ENCODE assay signal across 14 cellular contexts in genomic region chr1:58971629-58972140, GRCh38.
DNase-seq lines count a peak whose midpoint lies in the region; ATAC-seq, FAIRE-seq and TF ChIP-seq lines count a peak whose summit lies in the region.
"Had no signal": no experiment of that assay in that cellular context is flagged by ENCODE, and none has a peak within 500 bp of the region (broad histone marks: within the 10 kb centered on the region; RNA-seq: fewer than 3 reads in every experiment).

No MANE protein-coding gene starts in this region.

- CTCF ChIA-PET in A549 (lab: Yijun Ruan, JAX) (no interaction called here), RWPE1 (lab: Yijun Ruan, JAX) (interaction anchor here (0.6 kb wide), 1 partner anchor 83 kb away, joined by 3 read pairs; no protein-coding TSS in a partner anchor)

- H3K27ac ChIP-seq in A549 (0 out of 6 replicates have a peak overlapping the region, but pooled peaks of 1 of the 2 experiments have one; percentile 41), RWPE1 (peak overlapping the region; percentile 53)

- no peak for TF ChIP-seq EP300 in A549 (IDR thresholded peaks at IDR 0.05)

- intact Hi-C loops in Right ventricle myocardium inferior (cut with DNase I) = loop anchor here (2.0 to 5.0 kb wide), 2 partner anchors 46 to 187 kb away; partner anchors contain the start of gene JUN

- DNase-seq in A549 (ENCODE audit: low read depth in 1 of 2, low spot score in 1 of 2) (peak in 1 of 2 experiments; percentile 19), RWPE1 (ENCODE audit: low spot score) (no peak), Right ventricle myocardium inferior (ENCODE audit: missing footprints) (no peak), myocyte (ENCODE audit: low read depth) (peak; percentile 76), MV-4-11 (lab: John Stamatoyannopoulos, UW) (no peak), COLO668 (lab: John Stamatoyannopoulos, UW; ENCODE audit: unreplicated experiment) (no peak), NCI-H2107 (lab: John Stamatoyannopoulos, UW) (no peak)
- DNase-seq: activated gamma-delta T cell; central memory CD4-positive, alpha-beta T cell; MG63; stimulated activated CD4-positive, alpha-beta T cell treated with anti-CD3 and anti-CD28 coated beads, Interleukin-12 subunit alpha, Interleukin-12 subunit beta, amount 100 ng/mL, for 4 hours had no signal

- no peak for TF ChIP-seq CTCF in A549 (IDR thresholded peaks at IDR 0.05)
- TF ChIP-seq CTCF in RWPE1 (conservative IDR thresholded peaks at IDR 0.05; ENCODE audit: low read depth) = no peak

- H3K4me3 ChIP-seq in A549 = no peak overlapping the region
- H3K4me3 ChIP-seq: GM12878, MG63 had no signal

- POLR2A ChIA-PET in A549 (lab: Yijun Ruan, JAX) (no interaction called here), RWPE1 (lab: Yijun Ruan, JAX; ENCODE audit: low non-redundant PET) (interaction anchor here (0.6 kb wide), 1 partner anchor 46 kb away, joined by 5 read pairs; no protein-coding TSS in a partner anchor)

- no peak for TF ChIP-seq POLR2A in A549 (IDR thresholded peaks at IDR 0.05; ENCODE audit: low read length)

- ATAC-seq in A549 (peak; percentile 25 to 34; a peak in 1 of 6 replicates), Right ventricle myocardium inferior (peak; percentile 65), GM19351 (IDR thresholded peaks at IDR 0.05; ENCODE audit: unreplicated experiment) (no peak)
- ATAC-seq: GM12878; natural killer cell treated with Interleukin-12 subunit alpha and Interleukin-12 subunit beta and Interleukin-15 and Interleukin-18, amount 100 ng/mL, for 72 hours had no signal

- 49% methylated on average over 4 of the region's 4 CpGs for WGBS in A549 (ENCODE audit: missing lambda C conversion rate)

- peaks cover 8% of the 10 kb centered on the region; the same call in 2 of the 3 replicates for H3K4me1 ChIP-seq in A549

- FAIRE-seq in A549 (lab: Jason Lieb, UNC) = no peak
- FAIRE-seq: GM12878 had no signal

- TF ChIP-seq RAD21 in A549 (conservative IDR thresholded peaks at IDR 0.05 in 1 of 2, IDR thresholded peaks at IDR 0.05 in 1 of 2) = no peak

- H3K4me2 ChIP-seq in A549 = no peak overlapping the region; the same call in 2 of the 3 replicates

- no peaks in the 10 kb centered on the region for H3K9me3 ChIP-seq in A549
- H3K9me3 ChIP-seq: MG63 had no signal

TF ChIP-seq in A549, 52 proteins besides CTCF, POLR2A, EP300 and RAD21:
- TF ChIP-seq FOXS1 (CRISPR knock-in tag; IDR thresholded peaks at IDR 0.05) = no peak
- no peak for TF ChIP-seq BHLHE40 (IDR thresholded peaks at IDR 0.05; ENCODE audit: low read depth, low read length)
- TF ChIP-seq, protein P1, sequence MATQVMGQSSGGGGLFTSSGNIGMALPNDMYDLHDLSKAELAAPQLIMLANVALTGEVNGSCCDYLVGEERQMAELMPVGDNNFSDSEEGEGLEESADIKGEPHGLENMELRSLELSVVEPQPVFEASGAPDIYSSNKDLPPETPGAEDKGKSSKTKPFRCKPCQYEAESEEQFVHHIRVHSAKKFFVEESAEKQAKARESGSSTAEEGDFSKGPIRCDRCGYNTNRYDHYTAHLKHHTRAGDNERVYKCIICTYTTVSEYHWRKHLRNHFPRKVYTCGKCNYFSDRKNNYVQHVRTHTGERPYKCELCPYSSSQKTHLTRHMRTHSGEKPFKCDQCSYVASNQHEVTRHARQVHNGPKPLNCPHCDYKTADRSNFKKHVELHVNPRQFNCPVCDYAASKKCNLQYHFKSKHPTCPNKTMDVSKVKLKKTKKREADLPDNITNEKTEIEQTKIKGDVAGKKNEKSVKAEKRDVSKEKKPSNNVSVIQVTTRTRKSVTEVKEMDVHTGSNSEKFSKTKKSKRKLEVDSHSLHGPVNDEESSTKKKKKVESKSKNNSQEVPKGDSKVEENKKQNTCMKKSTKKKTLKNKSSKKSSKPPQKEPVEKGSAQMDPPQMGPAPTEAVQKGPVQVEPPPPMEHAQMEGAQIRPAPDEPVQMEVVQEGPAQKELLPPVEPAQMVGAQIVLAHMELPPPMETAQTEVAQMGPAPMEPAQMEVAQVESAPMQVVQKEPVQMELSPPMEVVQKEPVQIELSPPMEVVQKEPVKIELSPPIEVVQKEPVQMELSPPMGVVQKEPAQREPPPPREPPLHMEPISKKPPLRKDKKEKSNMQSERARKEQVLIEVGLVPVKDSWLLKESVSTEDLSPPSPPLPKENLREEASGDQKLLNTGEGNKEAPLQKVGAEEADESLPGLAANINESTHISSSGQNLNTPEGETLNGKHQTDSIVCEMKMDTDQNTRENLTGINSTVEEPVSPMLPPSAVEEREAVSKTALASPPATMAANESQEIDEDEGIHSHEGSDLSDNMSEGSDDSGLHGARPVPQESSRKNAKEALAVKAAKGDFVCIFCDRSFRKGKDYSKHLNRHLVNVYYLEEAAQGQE (IDR thresholded peaks at IDR 0.05) = no peak
- no peak for TF ChIP-seq GATA3 (IDR thresholded peaks at IDR 0.05; ENCODE audit: borderline replicate concordance)
- no peak for TF ChIP-seq HES2 (IDR thresholded peaks at IDR 0.05)
- no peak for TF ChIP-seq NR3C1 (IDR thresholded peaks at IDR 0.05)
- TF ChIP-seq, protein P2, sequence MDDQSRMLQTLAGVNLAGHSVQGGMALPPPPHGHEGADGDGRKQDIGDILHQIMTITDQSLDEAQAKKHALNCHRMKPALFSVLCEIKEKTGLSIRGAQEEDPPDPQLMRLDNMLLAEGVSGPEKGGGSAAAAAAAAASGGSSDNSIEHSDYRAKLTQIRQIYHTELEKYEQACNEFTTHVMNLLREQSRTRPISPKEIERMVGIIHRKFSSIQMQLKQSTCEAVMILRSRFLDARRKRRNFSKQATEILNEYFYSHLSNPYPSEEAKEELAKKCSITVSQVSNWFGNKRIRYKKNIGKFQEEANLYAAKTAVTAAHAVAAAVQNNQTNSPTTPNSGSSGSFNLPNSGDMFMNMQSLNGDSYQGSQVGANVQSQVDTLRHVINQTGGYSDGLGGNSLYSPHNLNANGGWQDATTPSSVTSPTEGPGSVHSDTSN (IDR thresholded peaks at IDR 0.05) = no peak
